In genomic region chr12:110090266-110091135, GRCh38 we compare ENCODE assay signal across 22 cellular contexts.
"Had no signal": no experiment of that assay in that cellular context is flagged by ENCODE, and none has a peak within 500 bp of the region (broad histone marks: within the 10 kb centered on the region; RNA-seq: fewer than 3 reads in every experiment).

No MANE protein-coding gene starts in this region.

- H3K9ac ChIP-seq: KMS-11 had no signal

- ATAC-seq: Panc1, Right ventricle myocardium inferior, SK-N-SH treated with all-trans-retinoic acid at 6 μM for 48 hours had no signal

- H3K4me1 ChIP-seq: SJCRH30 had no signal

- DNase-seq: Kasumi-1, MM.1S, NCI-H1092 treated with DMSO at 0.1 percent for 48 hours, NCI-H1436, NCI-H187, NCI-H2029, NCI-H2081 treated with DMSO at 0.1 percent for 48 hours, NCI-H2171, NCI-H226, NCI-H446, NCI-H510A, NCI-H524 treated with DMSO at 0.1 percent for 48 hours, NCI-H69, NCI-H774, SHP77 treated with DMSO at 0.1 percent for 48 hours, SJCRH30 had no signal

- H3K36me3 ChIP-seq: SJCRH30 had no signal

- H3K9me3 ChIP-seq: SJCRH30 had no signal

- H3K4me2 ChIP-seq: KMS-11 had no signal

- H3K4me3 ChIP-seq: SJCRH30 had no signal

- H3K27me3 ChIP-seq: SJCRH30 had no signal

- H3K27ac ChIP-seq: HL-60, KMS-11, RWPE1, SJCRH30 had no signal
